Comparison of ENCODE assay signal across 8 cellular contexts in the genomic region with DNA sequence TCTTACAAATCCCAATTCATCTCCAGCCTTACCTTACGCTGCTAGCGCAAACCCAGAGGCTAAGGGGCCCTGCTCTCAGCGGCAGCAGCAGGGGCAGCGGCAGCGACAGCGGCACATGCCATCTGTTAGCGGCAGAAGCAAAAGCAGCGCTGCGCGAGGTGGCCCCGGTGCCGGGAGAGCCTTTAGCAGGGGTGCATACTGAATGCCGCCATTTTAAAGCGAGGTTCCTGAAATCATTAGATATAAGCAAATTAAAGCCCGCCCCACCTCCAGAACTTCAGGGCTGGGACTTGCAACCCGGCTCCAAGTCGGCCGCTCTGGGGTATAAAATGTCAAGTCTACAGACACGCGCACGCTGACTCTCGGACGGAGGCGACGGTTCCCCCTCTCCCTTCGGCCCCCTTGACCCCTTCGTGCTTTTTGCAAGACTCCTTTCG. TPM values are rescaled to one million over a fixed set of nuclear protein-coding genes. Genes with fewer than 3 reads are reported as not detected.
A peak's percentile ranks its signal among the peaks of the same experiment; 100 is the strongest.
DNase-seq lines count a peak whose midpoint lies in the region; ATAC-seq and TF ChIP-seq lines count a peak whose summit lies in the region.

A gene with protein sequence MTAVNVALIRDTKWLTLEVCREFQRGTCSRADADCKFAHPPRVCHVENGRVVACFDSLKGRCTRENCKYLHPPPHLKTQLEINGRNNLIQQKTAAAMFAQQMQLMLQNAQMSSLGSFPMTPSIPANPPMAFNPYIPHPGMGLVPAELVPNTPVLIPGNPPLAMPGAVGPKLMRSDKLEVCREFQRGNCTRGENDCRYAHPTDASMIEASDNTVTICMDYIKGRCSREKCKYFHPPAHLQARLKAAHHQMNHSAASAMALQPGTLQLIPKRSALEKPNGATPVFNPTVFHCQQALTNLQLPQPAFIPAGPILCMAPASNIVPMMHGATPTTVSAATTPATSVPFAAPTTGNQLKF (minus strand): TSS at position 220 of the 437 bp plus-strand sequence. CDS start 49,427 bp downstream, outside the sequence.

- no TSS peak for BruUV-seq in IMR-90 (replicated peaks; lab: Mats Ljungman, UMichigan)

- no peak within 1 kb of the TSS for H2AK9ac ChIP-seq in IMR-90 (replicated peaks; ENCODE audit: low read depth, low read length, poor library complexity)

- H2BK5ac ChIP-seq in IMR-90 (ENCODE audit: low read depth, low read length, poor library complexity, severe bottlenecking) (no peak within 1 kb of the TSS), neuronal stem cell (ENCODE audit: low read length) (no peak within 1 kb of the TSS)

- TF ChIP-seq CTCF in IMR-90 (conservative IDR thresholded peaks at IDR 0.05; ENCODE audit: low read depth, low read length) (no peak), Peyer's patch (IDR thresholded peaks at IDR 0.05) (no peak), foreskin fibroblast (IDR thresholded peaks at IDR 0.05; ENCODE audit: low read depth, low read length) (no peak), tibial nerve (IDR thresholded peaks at IDR 0.05) (no peak)

- H4K20me1 ChIP-seq in IMR-90 (ENCODE audit: insufficient read depth, low read length), result no peaks in the 10 kb centered on the region

- no peak within 1 kb of the TSS; the same call in 1 of the 2 replicates for H2BK120ac ChIP-seq in IMR-90 (ENCODE audit: low read depth, low read length)
- no peak within 1 kb of the TSS for H2BK120ac ChIP-seq in neuronal stem cell (ENCODE audit: low read depth, low read length)

- CTCF ChIA-PET in IMR-90 (lab: Yijun Ruan, JAX), result no interaction called here

- H3K79me1 ChIP-seq in IMR-90 (ENCODE audit: low read depth in 1 of 2, low read length in 2 of 2) (no peaks in the 10 kb centered on the region), neuronal stem cell (ENCODE audit: low read depth, low read length) (no peaks in the 10 kb centered on the region)

- dilution Hi-C loops in IMR-90 (cut with HindIII; ENCODE audit: low sequenced_read_pairs, unreplicated experiment), result no loop called here

- H3K23ac ChIP-seq in IMR-90 (ENCODE audit: low read depth, low read length), result no peak within 1 kb of the TSS
- H3K23ac ChIP-seq in neuronal stem cell (ENCODE audit: low read depth, low read length, poor library complexity), result no peak within 1 kb of the TSS

- no peak within 1 kb of the TSS; a peak in 1 of 4 replicates for H4K8ac ChIP-seq in IMR-90 (ENCODE audit: low read depth in 2 of 2, low read length in 2 of 2)
- no peak within 1 kb of the TSS for H4K8ac ChIP-seq in neuronal stem cell (ENCODE audit: low read depth, low read length)

- H3K4me1 ChIP-seq in IMR-90 (ENCODE audit: control insufficient read depth, insufficient read depth, low read length), result no peaks in the 10 kb centered on the region
- H3K4me1 ChIP-seq in Peyer's patch, result peaks cover 0 to 9% (median 0%) of the 10 kb centered on the region in 4 donors
- peaks cover 0 to 7% of the 10 kb centered on the region in 2 donors for H3K4me1 ChIP-seq in neuronal stem cell (ENCODE audit: control insufficient read depth in 2 of 2, insufficient read depth in 1 of 2, low read depth in 1 of 2, low read length in 2 of 2)
- H3K4me1 ChIP-seq in tibial nerve, result peaks cover 0 to 18% (median 0%) of the 10 kb centered on the region in 4 donors

- 40% methylated on average over 21 of the region's 28 CpGs; no CpG with 5 or more reads in 1 of the 2 experiments for WGBS in IMR-90 (ENCODE audit: extremely low coverage in 2 of 2, insufficient read length in 1 of 2), 2 experiments
- WGBS in neuronal stem cell (ENCODE audit: extremely low coverage in 2 of 2, insufficient read length in 2 of 2, insufficient replicate concordance in 1 of 2), 2 donors, result no CpG with 5 or more reads among the region's 28 CpGs
- 1 to 49% methylated on average over 16 to 28 of the region's 28 CpGs for WGBS in tibial nerve, 2 donors

- no peak for TF ChIP-seq POLR2A in IMR-90 (IDR thresholded peaks at IDR 0.05; ENCODE audit: low read depth, low read length)
- peak in 1 of 2 donors; percentile 11 for TF ChIP-seq POLR2A in Peyer's patch (IDR thresholded peaks at IDR 0.05)
- no peak for TF ChIP-seq POLR2A in tibial nerve (IDR thresholded peaks at IDR 0.05)

- H3K56ac ChIP-seq in IMR-90 (ENCODE audit: extremely low read depth, insufficient read depth, low read length), result no peak within 1 kb of the TSS

- peaks cover 19% of the 10 kb centered on the region for H3K27me3 ChIP-seq in IMR-90 (ENCODE audit: control insufficient read depth, insufficient read depth, low read length)
- H3K27me3 ChIP-seq in Peyer's patch, result no peaks in the 10 kb centered on the region
- H3K27me3 ChIP-seq in neuronal stem cell (ENCODE audit: control insufficient read depth in 3 of 3, insufficient read depth in 3 of 3, low read depth in 1 of 3, low read length in 3 of 3), result peaks cover 0 to 8% (median 0%) of the 10 kb centered on the region in 3 experiments
- no peaks in the 10 kb centered on the region for H3K27me3 ChIP-seq in tibial nerve

- H4K91ac ChIP-seq in IMR-90 (ENCODE audit: insufficient read depth, low read depth, low read length), result no peak within 1 kb of the TSS
- no peak within 1 kb of the TSS for H4K91ac ChIP-seq in neuronal stem cell (ENCODE audit: low read depth, low read length, poor library complexity)

- DNase-seq in DMS 273 (lab: John Stamatoyannopoulos, UW; ENCODE audit: unreplicated experiment) (peak; percentile 91), IMR-90 (peak; percentile 5), Peyer's patch (peak in 2 of 3 donors; percentile 69 to 84), foreskin fibroblast (peak in 1 of 2 donors; percentile 72), neuronal stem cell (ENCODE audit: low spot score) (peak; percentile 29), tibial nerve (ENCODE audit: low spot score in 2 of 2) (peak in 1 of 2 donors; percentile 10)
- DNase-seq in activated T-helper 9 cell treated with anti-CD3 and anti-CD28 coated beads, Interleukin-2, amount 50 U/mL, for 16 hours (ENCODE audit: low read depth), result peak; percentile 41

- POLR2A ChIA-PET in IMR-90 (lab: Charles Lee; ENCODE audit: unreplicated experiment), result no interaction called here

- H3K9me3 ChIP-seq in IMR-90 (ENCODE audit: control insufficient read depth, insufficient read depth, low read length) (no peaks in the 10 kb centered on the region), Peyer's patch (no peaks in the 10 kb centered on the region), neuronal stem cell (replicated peaks in 1 of 2; ENCODE audit: control insufficient read depth in 2 of 2, insufficient read depth in 1 of 2, low read depth in 1 of 2, low read length in 2 of 2) (no peaks in the 10 kb centered on the region), tibial nerve (no peaks in the 10 kb centered on the region)

- H3K27ac ChIP-seq in IMR-90 (ENCODE audit: insufficient read depth, low read length), result no peak within 1 kb of the TSS
- H3K27ac ChIP-seq in Peyer's patch, result peak within 1 kb of the TSS; percentile 89 to 92 (median 90)
- no peak within 1 kb of the TSS for H3K27ac ChIP-seq in neuronal stem cell (replicated peaks; ENCODE audit: low read length)
- peak within 1 kb of the TSS; percentile 52 to 89 (median 84) for H3K27ac ChIP-seq in tibial nerve

- H2AK5ac ChIP-seq in IMR-90 (ENCODE audit: low read depth, low read length) (no peak within 1 kb of the TSS), neuronal stem cell (ENCODE audit: low read depth, low read length) (no peak within 1 kb of the TSS)

- H3K9ac ChIP-seq in IMR-90 (ENCODE audit: low read depth, low read length) (no peak within 1 kb of the TSS; the same call in 1 of the 2 replicates), neuronal stem cell (ENCODE audit: low read depth, low read length, poor library complexity) (peak within 1 kb of the TSS; percentile 21)

- H3K4me2 ChIP-seq in IMR-90 (ENCODE audit: low read depth, low read length) (peak within 1 kb of the TSS; percentile 77), neuronal stem cell (ENCODE audit: insufficient read depth, low read length, poor library complexity, severe bottlenecking) (peak within 1 kb of the TSS; percentile 66)

- in situ Hi-C loops in IMR-90 (cut with MboI; ENCODE audit: low sequenced_read_pairs), result no loop called here

- H2AFZ ChIP-seq in IMR-90 (replicated peaks; ENCODE audit: low read length, poor library complexity) (peak within 1 kb of the TSS; percentile 77), neuronal stem cell (ENCODE audit: low read length) (peak within 1 kb of the TSS; percentile 90)

- peak; percentile 34 for ATAC-seq in GM21447 (IDR thresholded peaks at IDR 0.05; ENCODE audit: unreplicated experiment)
- ATAC-seq in IMR-90 (ENCODE audit: low read depth), result peak; percentile 63

- H3K4me3 ChIP-seq in IMR-90 (ENCODE audit: insufficient read depth, low read depth, low read length) (peak within 1 kb of the TSS; percentile 46), Peyer's patch (peak within 1 kb of the TSS; percentile 55 to 83 (median 70)), foreskin fibroblast (ENCODE audit: low read depth in 1 of 2, low read length in 2 of 2) (peak within 1 kb of the TSS; percentile 58 to 71), neuronal stem cell (ENCODE audit: low read length in 2 of 2) (peak within 1 kb of the TSS; percentile 59 to 81), tibial nerve (peak within 1 kb of the TSS; percentile 30 to 82 (median 54))

- no peak for TF ChIP-seq EP300 in tibial nerve (IDR thresholded peaks at IDR 0.05)

- H2BK15ac ChIP-seq in IMR-90 (ENCODE audit: low read depth, low read length) (no peak within 1 kb of the TSS), neuronal stem cell (ENCODE audit: low read length) (no peak within 1 kb of the TSS)

- H3K4ac ChIP-seq in IMR-90 (ENCODE audit: low read depth, low read length), result no peak within 1 kb of the TSS
- no peak within 1 kb of the TSS for H3K4ac ChIP-seq in neuronal stem cell (ENCODE audit: low read length)

- intact Hi-C loops in IMR-90 (cut with micrococcal nuclease), result loop anchor here (5.0 kb wide), 2 partner anchors 252 to 272 kb away; a partner anchor contains a TSS

- no peak within 1 kb of the TSS; the same call in 1 of the 2 replicates for H4K5ac ChIP-seq in IMR-90 (ENCODE audit: low read depth, low read length)

- H3K9me1 ChIP-seq in IMR-90 (ENCODE audit: insufficient read depth, low read length), result no peaks in the 10 kb centered on the region

- H3K18ac ChIP-seq in IMR-90 (ENCODE audit: low read depth, low read length) (no peak within 1 kb of the TSS), neuronal stem cell (ENCODE audit: low read length) (peak within 1 kb of the TSS; percentile 48)

- no peak for TF ChIP-seq RAD21 in IMR-90 (IDR thresholded peaks at IDR 0.05; ENCODE audit: low read length)

- no peak within 1 kb of the TSS for H2BK12ac ChIP-seq in neuronal stem cell (ENCODE audit: low read length)

- H3K36me3 ChIP-seq in IMR-90 (ENCODE audit: control insufficient read depth, insufficient read depth, low read length), result no peaks in the 10 kb centered on the region
- no peaks in the 10 kb centered on the region for H3K36me3 ChIP-seq in Peyer's patch
- H3K36me3 ChIP-seq in neuronal stem cell (replicated peaks in 1 of 2; ENCODE audit: control insufficient read depth in 2 of 2, insufficient read depth in 2 of 2, low read length in 2 of 2), result no peaks in the 10 kb centered on the region
- no peaks in the 10 kb centered on the region for H3K36me3 ChIP-seq in tibial nerve

- no peak within 1 kb of the TSS for H2BK20ac ChIP-seq in IMR-90 (ENCODE audit: low read depth, low read length)

- H3K14ac ChIP-seq in IMR-90 (replicated peaks; ENCODE audit: low read depth, low read length) (no peak within 1 kb of the TSS), neuronal stem cell (ENCODE audit: low read length) (no peak within 1 kb of the TSS)

RNA-seq across cellular contexts. Expression of the gene that starts here (rescaled TPM):
- total RNA-seq in IMR-90 (2012; rRNA removed), result 1.1 TPM in 2 replicates
- 0.32 and 0.49 TPM in 2 replicates for polyA plus RNA-seq in IMR-90 (2012; rRNA removed)
- 0.06 and 0.18 TPM in 2 replicates for polyA plus RNA-seq in IMR-90 (2012; cell fraction: cytosol; rRNA removed)
- polyA plus RNA-seq in IMR-90 (2012; cell fraction: nucleus; rRNA removed; ENCODE audit: low replicate concordance), result 0.15 and 0.49 TPM in 2 replicates
- total RNA-seq in Peyer's patch, result 10 to 100 TPM; 19.8 to 27.9 (median 24.1) TPM
- polyA plus RNA-seq in neuronal stem cell (2013, experiment 1 of 2), result 0.93 TPM
- 1.0 TPM for polyA plus RNA-seq in neuronal stem cell (2013, experiment 2 of 2)
- total RNA-seq in tibial nerve, result 10 to 100 TPM in 3 of 4 donors, 1 to 10 TPM in 1; 9.2 to 19.0 (median 15.9) TPM

Comparison
In these comparisons a context has a peak if more than half of its experiments do, and no peak if none do; other contexts are left out.
1. H3K27ac ChIP-seq: peak in Peyer's patch (4 of 4) and tibial nerve (4 of 4); none in IMR-90 (single experiment) and neuronal stem cell (single experiment).
2. Peak in every context shown above with its lines, with median percentiles within 50 percentile points of each other: H3K4me3 ChIP-seq.